10 cellular contexts compared by ENCODE assay signal in the genomic region with DNA sequence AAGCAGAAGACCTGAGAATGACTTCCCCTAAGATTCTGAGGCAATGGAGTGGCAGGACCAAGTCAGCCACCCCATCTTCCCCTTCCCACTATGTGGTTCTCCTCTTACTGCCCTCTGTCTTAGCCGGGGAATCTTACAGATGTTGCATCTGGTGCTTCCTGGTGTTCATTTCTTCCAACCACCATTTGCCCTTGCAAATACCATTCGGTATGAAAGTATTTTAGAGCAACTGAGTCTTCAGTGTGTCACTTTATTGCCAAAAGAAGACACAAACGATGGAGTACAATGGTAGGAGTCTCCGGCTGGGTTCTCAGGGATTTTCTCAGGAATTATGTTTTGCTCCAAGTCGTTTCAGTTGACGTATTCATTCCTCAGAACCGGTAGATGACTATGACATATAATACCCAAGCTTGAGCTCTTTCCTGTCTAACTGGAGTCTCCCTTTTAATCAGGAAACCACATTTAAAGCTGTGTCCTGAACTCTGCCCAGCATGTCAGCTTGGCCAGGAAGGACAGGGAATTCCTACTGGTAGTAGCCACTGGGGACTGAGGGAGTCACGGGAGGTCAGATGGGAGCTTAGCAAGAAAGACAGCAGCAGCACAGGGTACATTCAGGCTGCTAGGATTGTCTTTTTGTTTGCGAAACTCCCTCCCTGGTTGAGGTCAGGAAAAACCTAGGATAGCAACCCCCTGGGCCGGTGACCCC.
DNase-seq lines count a peak whose midpoint lies in the region; ATAC-seq and TF ChIP-seq lines count a peak whose summit lies in the region.
"Had no signal": no experiment of that assay in that cellular context is flagged by ENCODE, and none has a peak within 500 bp of the region (broad histone marks: within the 10 kb centered on the region; RNA-seq: fewer than 3 reads in every experiment).

No MANE protein-coding gene starts in this region.

- H3K9me3 ChIP-seq in BE2C = no peaks in the 10 kb centered on the region
- H3K9me3 ChIP-seq: prostate gland had no signal

- peak; percentile 58 for DNase-seq in HS-5 (ENCODE audit: low read depth)
- DNase-seq in chondrocyte (ENCODE audit: low spot score) = no peak
- peak; percentile 84 for DNase-seq in kidney tubule cell (ENCODE audit: low spot score)
- DNase-seq in stromal cell of bone marrow (ENCODE audit: low read depth) = peak; percentile 80
- DNase-seq in NOMO-1 (lab: John Stamatoyannopoulos, UW; ENCODE audit: unreplicated experiment in 2 of 2) = no peak
- no peak for DNase-seq in BE2C
- no peak for DNase-seq in ecto neural progenitor cell (ENCODE audit: low spot score)
- DNase-seq: activated naive CD8-positive, alpha-beta T cell treated with anti-CD3 and anti-CD28 coated beads, Interleukin-2, amount 10 ng/mL, durations not matched to agents 7 days and 5 days had no signal

- H3K4me1 ChIP-seq in BE2C = no peaks in the 10 kb centered on the region
- H3K4me1 ChIP-seq: prostate gland had no signal

- H3K27me3 ChIP-seq in BE2C = peaks cover 33% of the 10 kb centered on the region

- H3K36me3 Mint-ChIP-seq in chondrocyte (ENCODE audit: low read depth) = no peaks in the 10 kb centered on the region
- peaks cover 5% of the 10 kb centered on the region for H3K36me3 Mint-ChIP-seq in stimulated activated memory B cell treated with anti-CD40 and anti-IgM and Interleukin-4, amounts not matched to agents 10 μg/mL and 1 μg/mL and 100 μg/mL, for 72 hours
- H3K36me3 Mint-ChIP-seq: activated naive CD8-positive, alpha-beta T cell treated with anti-CD3 and anti-CD28 coated beads, Interleukin-2, amount 10 ng/mL, durations not matched to agents 7 days and 5 days had no signal

- H3K27me3 Mint-ChIP-seq in chondrocyte (ENCODE audit: low read depth) = no peaks in the 10 kb centered on the region
- no peaks in the 10 kb centered on the region for H3K27me3 Mint-ChIP-seq in stimulated activated memory B cell treated with anti-CD40 and anti-IgM and Interleukin-4, amounts not matched to agents 10 μg/mL and 1 μg/mL and 100 μg/mL, for 72 hours

- H3K9me3 Mint-ChIP-seq in chondrocyte (ENCODE audit: low read depth) = no peaks in the 10 kb centered on the region
- no peaks in the 10 kb centered on the region for H3K9me3 Mint-ChIP-seq in stimulated activated memory B cell treated with anti-CD40 and anti-IgM and Interleukin-4, amounts not matched to agents 10 μg/mL and 1 μg/mL and 100 μg/mL, for 72 hours
- H3K9me3 Mint-ChIP-seq: activated naive CD8-positive, alpha-beta T cell treated with anti-CD3 and anti-CD28 coated beads, Interleukin-2, amount 10 ng/mL, durations not matched to agents 7 days and 5 days had no signal

- H3K36me3 ChIP-seq in BE2C = no peaks in the 10 kb centered on the region
- H3K36me3 ChIP-seq: prostate gland had no signal

- TF ChIP-seq CTCF in chondrocyte (IDR thresholded peaks at IDR 0.05) (peak; percentile 19), BE2C (IDR thresholded peaks at IDR 0.05; ENCODE audit: low read depth, low read length) (no peak)

- H3K4me3 Mint-ChIP-seq in chondrocyte (ENCODE audit: unreplicated experiment) = peak overlapping the region; percentile 41
- no peak overlapping the region for H3K4me3 Mint-ChIP-seq in stimulated activated memory B cell treated with anti-CD40 and anti-IgM and Interleukin-4, amounts not matched to agents 10 μg/mL and 1 μg/mL and 100 μg/mL, for 72 hours
- H3K4me3 Mint-ChIP-seq: activated naive CD8-positive, alpha-beta T cell treated with anti-CD3 and anti-CD28 coated beads, Interleukin-2, amount 10 ng/mL, durations not matched to agents 7 days and 5 days had no signal

- H3K27ac Mint-ChIP-seq in chondrocyte (ENCODE audit: unreplicated experiment) = peak overlapping the region; percentile 96
- H3K27ac Mint-ChIP-seq in stimulated activated memory B cell treated with anti-CD40 and anti-IgM and Interleukin-4, amounts not matched to agents 10 μg/mL and 1 μg/mL and 100 μg/mL, for 72 hours = no peak overlapping the region
- H3K27ac Mint-ChIP-seq: activated naive CD8-positive, alpha-beta T cell treated with anti-CD3 and anti-CD28 coated beads, Interleukin-2, amount 10 ng/mL, durations not matched to agents 7 days and 5 days had no signal

- H3K4me1 Mint-ChIP-seq in chondrocyte (ENCODE audit: low read depth) = peaks cover 28% of the 10 kb centered on the region
- H3K4me1 Mint-ChIP-seq in stimulated activated memory B cell treated with anti-CD40 and anti-IgM and Interleukin-4, amounts not matched to agents 10 μg/mL and 1 μg/mL and 100 μg/mL, for 72 hours = peaks cover 9% of the 10 kb centered on the region

- H3K4me3 ChIP-seq in BE2C (ENCODE audit: low read depth, low read length) = no peak overlapping the region
- H3K4me3 ChIP-seq: prostate gland had no signal

- ATAC-seq in stimulated activated memory B cell treated with anti-CD40 and anti-IgM and Interleukin-4, amounts not matched to agents 10 μg/mL and 1 μg/mL and 100 μg/mL, for 72 hours = no peak

Comparison
In these comparisons a context has a peak if more than half of its experiments do, and no peak if none do; other contexts are left out.
1. DNase-seq: peak in HS-5 (single experiment), kidney tubule cell (single experiment) and stromal cell of bone marrow (single experiment); none in chondrocyte (single experiment), NOMO-1 (0 of 2), BE2C (single experiment) and ecto neural progenitor cell (single experiment).